In the genomic region with DNA sequence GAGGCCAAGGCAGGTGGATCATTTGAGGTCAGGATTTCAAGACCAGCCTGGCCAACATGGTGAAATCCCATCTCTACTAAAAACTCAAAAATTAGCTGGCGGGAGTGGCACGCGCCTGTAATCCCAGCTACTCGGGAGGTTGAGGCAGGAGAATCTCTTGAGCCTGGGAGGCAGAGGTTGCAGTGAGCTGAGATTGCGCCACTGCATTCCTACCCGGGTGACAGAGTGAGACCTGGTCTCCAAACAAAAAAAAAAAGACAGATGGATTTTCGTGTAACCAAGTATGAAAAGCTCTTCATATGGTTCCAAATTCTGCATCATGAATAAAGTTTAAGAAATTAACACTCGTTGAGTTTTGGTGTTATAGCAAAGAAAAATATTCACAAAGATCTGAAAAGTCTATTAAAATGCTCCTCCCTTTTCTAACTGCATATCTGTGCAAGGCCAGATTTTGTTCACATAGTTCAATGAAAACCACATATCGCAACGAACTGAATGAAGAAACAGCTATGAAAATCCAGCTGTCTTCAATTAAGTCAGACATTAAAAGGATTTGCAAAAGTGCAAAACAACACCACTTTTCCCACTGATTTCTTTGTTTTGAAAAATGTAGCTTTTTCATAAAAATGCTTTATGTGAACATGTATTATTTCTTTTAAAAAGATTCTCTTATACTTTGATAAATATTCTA, we compare ENCODE assay signal across 1 cellular context.
A peak's percentile ranks its signal among the peaks of the same experiment; 100 is the strongest.
TF ChIP-seq lines count a peak whose summit lies in the region.

No MANE protein-coding gene starts in this region.

TF ChIP-seq in Ishikawa, 13 proteins besides CTCF, POLR2A, EP300 and RAD21:
- TF ChIP-seq CEBPB (IDR thresholded peaks at IDR 0.05) (peak; percentile 74), TCF12 (IDR thresholded peaks at IDR 0.05; ENCODE audit: low read depth) (no peak)
